In the genomic region with DNA sequence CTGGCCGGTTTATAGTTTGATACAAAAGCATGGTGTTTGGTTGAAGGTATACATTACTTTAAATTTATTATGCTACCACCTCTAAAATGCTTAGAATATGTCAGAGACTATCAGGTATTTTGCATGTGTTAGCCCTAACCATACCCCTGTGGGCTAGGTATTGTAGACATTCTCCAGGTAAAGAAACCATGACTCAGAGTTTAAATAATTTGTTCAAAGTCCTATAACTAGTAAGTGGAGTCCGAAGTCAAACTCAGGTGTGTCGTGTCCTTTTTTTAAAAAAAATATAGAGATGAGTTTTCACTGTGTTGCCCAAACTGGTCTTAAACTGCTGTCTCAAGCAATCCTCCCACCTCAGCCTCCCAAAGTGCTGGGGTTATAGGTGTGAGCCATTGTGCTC, we compare ENCODE assay signal across 22 cellular contexts.
"Had no signal": no experiment of that assay in that cellular context is flagged by ENCODE, and none has a peak within 500 bp of the region (broad histone marks: within the 10 kb centered on the region; RNA-seq: fewer than 3 reads in every experiment).

No MANE protein-coding gene starts in this region.

- H3K4me1 ChIP-seq: esophagus muscularis mucosa, foreskin keratinocyte, gastroesophageal sphincter, lower lobe of right lung had no signal

- H3K27me3 ChIP-seq: dorsolateral prefrontal cortex, esophagus muscularis mucosa, foreskin keratinocyte, gastroesophageal sphincter, heart left ventricle, left lung had no signal

- H3K4me3 ChIP-seq: coronary artery, dorsolateral prefrontal cortex, esophagus muscularis mucosa, gastroesophageal sphincter, heart left ventricle, left lung, lower lobe of right lung, mucosa of descending colon had no signal

- H3K27ac ChIP-seq: coronary artery, esophagus muscularis mucosa, foreskin keratinocyte, gastroesophageal sphincter, heart left ventricle, left lung, lower lobe of right lung had no signal

- H3K9me3 ChIP-seq: esophagus muscularis mucosa, gastroesophageal sphincter, heart left ventricle, left lung, lower lobe of right lung, mucosa of descending colon had no signal

- DNase-seq: dermis blood vessel endothelial cell; dorsolateral prefrontal cortex; effector CD4-positive, alpha-beta T cell; effector memory CD4-positive, alpha-beta T cell; foreskin keratinocyte; heart left ventricle; hippocampal formation; left cardiac atrium; left lung; left ventricle myocardium superior; lower lobe of right lung; mesenchymal stem cell; mucosa of descending colon; naive B cell had no signal

- FAIRE-seq: colon, endothelial cell of umbilical vein, frontal cortex, islet of Langerhans, keratinocyte had no signal

- ATAC-seq: foreskin keratinocyte, gastroesophageal sphincter, heart left ventricle, left cardiac atrium, left lung, left ventricle myocardium superior, lower lobe of right lung, mucosa of descending colon had no signal
